Comparison of ENCODE assay signal across 27 cellular contexts in genomic region chr22:35542972-35543516, GRCh38. TPM values are rescaled to one million over a fixed set of nuclear protein-coding genes. Genes with fewer than 3 reads are reported as not detected.
DNase-seq lines count a peak whose midpoint lies in the region; ATAC-seq and TF ChIP-seq lines count a peak whose summit lies in the region.
"Had no signal": no experiment of that assay in that cellular context is flagged by ENCODE, and none has a peak within 500 bp of the region (broad histone marks: within the 10 kb centered on the region; RNA-seq: fewer than 3 reads in every experiment).

No MANE protein-coding gene starts in this region.

- H3K4me1 ChIP-seq in MM.1S (ENCODE audit: low read length) (peaks cover 16% of the 10 kb centered on the region), gastroesophageal sphincter (peaks cover 0 to 77% (median 13%) of the 10 kb centered on the region in 3 donors), skeletal muscle tissue (ENCODE audit: control insufficient read depth in 3 of 3, insufficient read depth in 3 of 3, low read length in 3 of 3) (peaks cover 27 to 55% (median 44%) of the 10 kb centered on the region in 3 donors)

- H3K4me3 ChIP-seq in GM12864 (ENCODE audit: low read depth, low read length) (no peak overlapping the region), MM.1S (ENCODE audit: low read length) (no peak overlapping the region), gastroesophageal sphincter (peak overlapping the region; percentile 75 to 85), skeletal muscle tissue (ENCODE audit: low read length in 3 of 3) (peak overlapping the region in 2 of 3 donors; percentile 35 to 82)
- H3K4me3 ChIP-seq: vagina had no signal

- peaks cover 8% of the 10 kb centered on the region for H3F3A ChIP-seq in MM.1S (ENCODE audit: insufficient read depth, low read length)

- peaks cover 72% of the 10 kb centered on the region for H3K27me3 ChIP-seq in MM.1S (replicated peaks; ENCODE audit: insufficient read depth, low read length)
- peaks cover 10% of the 10 kb centered on the region for H3K27me3 ChIP-seq in gastroesophageal sphincter
- peaks cover 0 to 11% (median 8%) of the 10 kb centered on the region in 3 donors for H3K27me3 ChIP-seq in skeletal muscle tissue (ENCODE audit: control insufficient read depth in 3 of 3, insufficient read depth in 3 of 3, low read length in 3 of 3)
- H3K27me3 ChIP-seq: ascending aorta, vagina had no signal

- no peak for ATAC-seq in gastroesophageal sphincter
- no peak for ATAC-seq in GM18505 (IDR thresholded peaks at IDR 0.05; ENCODE audit: unreplicated experiment)
- ATAC-seq in HG02763 (IDR thresholded peaks at IDR 0.05; ENCODE audit: unreplicated experiment) = no peak
- ATAC-seq: Right ventricle myocardium inferior; stimulated activated naive B cell treated with anti-CD40 and anti-IgM and Interleukin-4, amounts not matched to agents 10 μg/mL and 1 μg/mL and 100 μg/mL, for 72 hours; WTC11 had no signal

- no peak overlapping the region for H3K27ac ChIP-seq in MM.1S (ENCODE audit: low read length)
- peak overlapping the region; percentile 6 to 91 (median 89) for H3K27ac ChIP-seq in gastroesophageal sphincter
- H3K27ac ChIP-seq in skeletal muscle tissue (ENCODE audit: low read depth, low read length) = no peak overlapping the region
- H3K27ac ChIP-seq: ascending aorta, vagina had no signal

- no peak overlapping the region for H3K9ac ChIP-seq in MM.1S (ENCODE audit: low read length)
- H3K9ac ChIP-seq in skeletal muscle tissue (ENCODE audit: low read depth in 1 of 3, low read length in 3 of 3) = peak overlapping the region in 1 of 3 donors; percentile 83

- TF ChIP-seq EP300 in gastroesophageal sphincter (IDR thresholded peaks at IDR 0.05) = no peak

- no peaks in the 10 kb centered on the region for H3K79me2 ChIP-seq in MM.1S (ENCODE audit: low read length)

- H4K20me1 ChIP-seq in MM.1S (ENCODE audit: insufficient read depth, low read length) = no peaks in the 10 kb centered on the region

- no peaks in the 10 kb centered on the region for H3K9me3 ChIP-seq in MM.1S (replicated peaks; ENCODE audit: insufficient read depth, low read length)
- H3K9me3 ChIP-seq in gastroesophageal sphincter = no peaks in the 10 kb centered on the region
- H3K9me3 ChIP-seq in skeletal muscle tissue (ENCODE audit: control insufficient read depth in 3 of 3, low read length in 3 of 3) = no peaks in the 10 kb centered on the region
- H3K9me3 ChIP-seq: ascending aorta, vagina had no signal

- H2AFZ ChIP-seq in MM.1S (ENCODE audit: low read length) = no peak overlapping the region

- DNase-seq in GM12864 (ENCODE audit: low read depth) (no peak), MM.1S (no peak), DMS53 (lab: John Stamatoyannopoulos, UW) (no peak)
- DNase-seq: activated CD4-positive, alpha-beta T cell treated with anti-CD3 and anti-CD28 coated beads, Interleukin-2, amount 50 U/mL, for 4 hours; activated naive CD8-positive, alpha-beta T cell treated with anti-CD3 and anti-CD28 coated beads for 36 hours; dermis blood vessel endothelial cell; glutamatergic neuron; Kasumi-1; kidney glomerular epithelial cell; mammary epithelial cell; NCI-H1048; NCI-H187; NCI-H345; NCI-H774; nucleus accumbens; OCI-M1; stimulated activated CD4-positive, alpha-beta T cell treated with anti-CD3 and anti-CD28 coated beads, Interleukin-2, amount 100 ng/mL, for 48 hours; stimulated activated naive B cell treated with anti-CD40 and anti-IgM and Interleukin-4, amounts not matched to agents 10 μg/mL and 1 μg/mL and 100 μg/mL, for 72 hours; T1000 had no signal

- H3K36me3 ChIP-seq in MM.1S (replicated peaks; ENCODE audit: insufficient read depth, low read length) (no peaks in the 10 kb centered on the region), gastroesophageal sphincter (peaks cover 0 to 17% of the 10 kb centered on the region in 2 donors), skeletal muscle tissue (ENCODE audit: control insufficient read depth in 3 of 3, insufficient read depth in 3 of 3, low read length in 3 of 3) (peaks cover 0 to 4% (median 2%) of the 10 kb centered on the region in 3 donors)
- H3K36me3 ChIP-seq: vagina had no signal

- no peak for TF ChIP-seq POLR2A in gastroesophageal sphincter (IDR thresholded peaks at IDR 0.05)
- TF ChIP-seq POLR2A in GM18505 (IDR thresholded peaks at IDR 0.05; ENCODE audit: borderline replicate concordance, extremely low read depth, insufficient read depth, insufficient read length) = no peak

- 17 to 60% methylated on average over 2 to 3 of the region's 4 CpGs for WGBS in gastroesophageal sphincter (ENCODE audit: low coverage in 1 of 2), 2 donors

- H3K4me2 ChIP-seq in MM.1S (ENCODE audit: low read depth, low read length) = no peak overlapping the region

- peak; percentile 11 for TF ChIP-seq CTCF in GM12864 (IDR thresholded peaks at IDR 0.05; ENCODE audit: low read depth, low read length, missing control alignments)
- 0 out of 2 replicates have a peak, but pooled peaks have one; percentile 7 for TF ChIP-seq CTCF in MM.1S (IDR thresholded peaks at IDR 0.05; ENCODE audit: low read length)
- no peak for TF ChIP-seq CTCF in gastroesophageal sphincter (IDR thresholded peaks at IDR 0.05)

- H3K9me2 ChIP-seq in MM.1S (replicated peaks; ENCODE audit: insufficient read depth, low read length) = no peaks in the 10 kb centered on the region

RNA-seq across cellular contexts. Expression of gene RASD2, which starts 2.4 kb away (rescaled TPM):
- total RNA-seq in gastroesophageal sphincter (10 to 100 TPM in 2 of 4 donors, 1 to 10 TPM in 2; 4.7 to 45.9 (median 16.0) TPM), skeletal muscle tissue (1.0 TPM)

Comparison
In these comparisons a context has a peak if more than half of its experiments do, and no peak if none do; other contexts are left out.
1. H3K4me3 ChIP-seq: peak in gastroesophageal sphincter (2 of 2) and skeletal muscle tissue (2 of 3); none in GM12864 (single experiment) and MM.1S (single experiment).
2. CTCF ChIP-seq: peak in GM12864 (single experiment) and MM.1S (single experiment); none in gastroesophageal sphincter (0 of 4).
3. H3K27ac ChIP-seq: peak in gastroesophageal sphincter (4 of 4); none in MM.1S (single experiment) and skeletal muscle tissue (single experiment).